8 cellular contexts compared by ENCODE assay signal in the genomic region with DNA sequence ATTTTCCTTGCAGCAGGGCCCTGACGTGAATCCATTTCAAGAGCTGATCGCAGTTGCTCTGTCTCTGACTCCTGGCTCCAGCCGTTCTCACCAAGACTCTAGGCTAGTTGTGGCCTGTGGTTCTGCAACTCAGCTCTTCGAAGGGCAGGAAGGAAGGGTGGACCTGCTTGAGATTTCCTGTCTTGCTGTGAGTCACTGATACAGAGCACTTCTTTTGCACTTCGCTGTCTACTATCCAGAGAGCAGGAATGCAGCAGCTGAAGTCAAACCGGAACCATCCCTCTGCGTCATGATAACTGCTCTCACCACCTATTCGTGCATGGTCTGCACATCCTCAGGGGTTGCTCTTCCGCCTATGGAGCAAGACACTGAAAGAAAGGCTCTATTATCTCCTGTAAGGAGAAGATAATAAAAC. TPM values are rescaled to one million over a fixed set of nuclear protein-coding genes. Genes with fewer than 3 reads are reported as not detected.
DNase-seq lines count a peak whose midpoint lies in the region; ATAC-seq and TF ChIP-seq lines count a peak whose summit lies in the region.

No MANE protein-coding gene starts in this region.

- ATAC-seq in GM18520 (IDR thresholded peaks at IDR 0.05; ENCODE audit: unreplicated experiment), result peak; percentile 83
- peak; percentile 94 for ATAC-seq in HG03064 (IDR thresholded peaks at IDR 0.05; ENCODE audit: low read depth, unreplicated experiment)

- H3K4me1 ChIP-seq in left ventricle myocardium inferior, result peaks cover 22% of the 10 kb centered on the region

- H3K27ac ChIP-seq in left ventricle myocardium inferior (replicated peaks), result peak overlapping the region; percentile 79

- no peaks in the 10 kb centered on the region for H3K36me3 ChIP-seq in left ventricle myocardium inferior

- DNase-seq in SK-MEL-5 (ENCODE audit: low read depth, low spot score) (peak; percentile 100), left ventricle myocardium inferior (peak; percentile 47), smooth muscle cell of the brain vasculature (ENCODE audit: low read depth, low spot score) (peak; percentile 77), NCI-H2029 treated with DMSO at 0.1 percent for 48 hours (lab: John Stamatoyannopoulos, UW) (no peak), NCI-H146 treated with DMSO at 0.1 percent for 48 hours (lab: John Stamatoyannopoulos, UW; ENCODE audit: unreplicated experiment) (no peak)
- peak; percentile 33 for DNase-seq in activated naive CD4-positive, alpha-beta T cell treated with anti-CD3 and anti-CD28 coated beads, Interleukin-2, amount 50 U/mL, for 16 hours

- in situ Hi-C loops in SK-MEL-5 (cut with HindIII; ENCODE audit: low pct_unique_long_range_greater_than_20kb, low sequenced_read_pairs), result no loop called here

- intact Hi-C loops in left ventricle myocardium inferior (cut with micrococcal nuclease), result no loop called here

- no peak for TF ChIP-seq CTCF in left ventricle myocardium inferior (IDR thresholded peaks at IDR 0.05; ENCODE audit: borderline replicate concordance)

- H3K27me3 ChIP-seq in left ventricle myocardium inferior (ENCODE audit: low read depth), result no peaks in the 10 kb centered on the region

- H3K4me3 ChIP-seq in left ventricle myocardium inferior, result peak overlapping the region; percentile 20

- H3K9me3 ChIP-seq in left ventricle myocardium inferior (replicated peaks), result no peaks in the 10 kb centered on the region

RNA-seq across cellular contexts. Expression of a gene that starts 59.7 kb away (rescaled TPM):
- 87.9 and 95.8 TPM in 2 replicates for total RNA-seq in SK-MEL-5 (2014; rRNA removed; shearing (Covaris generic))
- 49.8 and 50.9 TPM in 2 replicates for polyA plus RNA-seq in SK-MEL-5 (2015; cell fraction: cytosol; rRNA removed)
- 37.9 and 44.5 TPM in 2 replicates for polyA plus RNA-seq in SK-MEL-5 (2015; cell fraction: nucleus; rRNA removed)
- 2.7 TPM for total RNA-seq in left ventricle myocardium inferior

Comparison
In these comparisons a context has a peak if more than half of its experiments do, and no peak if none do; other contexts are left out.
1. DNase-seq: peak in SK-MEL-5 (single experiment), activated naive CD4-positive, alpha-beta T cell treated with anti-CD3 and anti-CD28 coated beads, Interleukin-2, amount 50 U/mL, for 16 hours (single experiment), left ventricle myocardium inferior (single experiment) and smooth muscle cell of the brain vasculature (single experiment); none in NCI-H2029 treated with DMSO at 0.1 percent for 48 hours (single experiment) and NCI-H146 treated with DMSO at 0.1 percent for 48 hours (single experiment).
2. RNA of a gene that starts 59.7 kb away (total RNA-seq): 87.9 to 95.8 TPM in SK-MEL-5; 2.7 TPM in left ventricle myocardium inferior (single experiment); every median in the first group is over 10 times any median in the second.